9 cellular contexts compared by ENCODE assay signal in the genomic region with DNA sequence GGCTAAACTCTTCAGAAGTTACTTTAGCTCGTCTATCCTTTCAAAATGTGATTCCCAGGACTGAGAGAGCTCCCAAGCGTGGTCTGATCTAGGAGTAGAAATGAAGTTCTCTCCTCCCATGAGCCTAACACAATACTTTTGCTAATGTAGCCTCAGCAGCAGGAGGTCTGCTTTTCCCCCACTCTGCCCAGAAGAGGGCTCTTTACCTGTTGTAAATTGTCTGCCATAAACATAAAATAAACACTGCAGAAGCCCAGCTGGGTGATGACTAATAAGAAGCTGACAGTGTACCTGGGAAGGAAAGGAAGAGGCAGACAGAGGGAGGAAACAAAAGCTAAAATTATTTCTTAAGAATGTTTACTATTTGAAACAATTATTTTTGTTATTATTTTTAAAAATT. TPM values are rescaled to one million over a fixed set of nuclear protein-coding genes. Genes with fewer than 3 reads are reported as not detected.
DNase-seq lines count a peak whose midpoint lies in the region; ATAC-seq, FAIRE-seq and TF ChIP-seq lines count a peak whose summit lies in the region.
"Had no signal": no experiment of that assay in that cellular context is flagged by ENCODE, and none has a peak within 500 bp of the region (broad histone marks: within the 10 kb centered on the region; RNA-seq: fewer than 3 reads in every experiment).

No MANE protein-coding gene starts in this region.

- H3K27ac ChIP-seq in keratinocyte (ENCODE audit: control insufficient read depth, insufficient read depth, low read length), result no peak overlapping the region

- H3K36me3 ChIP-seq in keratinocyte (ENCODE audit: control insufficient read depth in 2 of 2, extremely low read depth in 1 of 2, insufficient read depth in 2 of 2, low read length in 2 of 2), result no peaks in the 10 kb centered on the region

- no peaks in the 10 kb centered on the region for H4K20me1 ChIP-seq in keratinocyte (ENCODE audit: control insufficient read depth, extremely low read depth, insufficient read depth, low read length)

- H3K4me1 ChIP-seq in keratinocyte (ENCODE audit: control insufficient read depth, extremely low read depth, insufficient read depth, low read length), result no peaks in the 10 kb centered on the region

- H3K9me3 ChIP-seq in keratinocyte (ENCODE audit: control insufficient read depth, low read depth, low read length), result no peaks in the 10 kb centered on the region

- FAIRE-seq in keratinocyte (lab: Jason Lieb, UNC), result peak; percentile 43

- no peaks in the 10 kb centered on the region for H3K27me3 ChIP-seq in keratinocyte (ENCODE audit: control insufficient read depth, extremely low read depth, insufficient read depth, low read length)

- no peak overlapping the region for H3K9ac ChIP-seq in keratinocyte (ENCODE audit: control insufficient read depth, extremely low read depth, insufficient read depth, low read length)

- DNase-seq in GM10266 (ENCODE audit: extremely low spot score) (no peak), NCI-H345 (lab: John Stamatoyannopoulos, UW) (peak; percentile 71), keratinocyte (ENCODE audit: low read depth, low spot score) (no peak), pons (ENCODE audit: low spot score) (no peak), NCI-H82 (lab: John Stamatoyannopoulos, UW) (no peak)
- DNase-seq: stimulated activated CD4-positive, alpha-beta T cell treated with anti-CD3 and anti-CD28 coated beads, Interleukin-12 subunit alpha, Interleukin-12 subunit beta, amount 100 ng/mL, for 4 hours had no signal

- no peak overlapping the region for H3K4me3 ChIP-seq in keratinocyte (ENCODE audit: control insufficient read depth in 2 of 3, extremely low read depth in 1 of 3, insufficient read depth in 2 of 3, low read depth in 1 of 3, low read length in 3 of 3)

- ATAC-seq in GM21390 (IDR thresholded peaks at IDR 0.05; ENCODE audit: unreplicated experiment), result peak; percentile 64
- no peak for ATAC-seq in HG03045 (IDR thresholded peaks at IDR 0.05; ENCODE audit: unreplicated experiment)
- ATAC-seq: activated T-helper 17 cell treated with anti-CD3 and anti-CD28 coated beads, Interleukin-2, amount 50 U/mL, for 72 hours had no signal

- H3K9me1 ChIP-seq in keratinocyte (ENCODE audit: control insufficient read depth, extremely low read depth, insufficient read depth, low read length), result no peaks in the 10 kb centered on the region

- no peak overlapping the region for H3K4me2 ChIP-seq in keratinocyte (ENCODE audit: control insufficient read depth, extremely low read depth, insufficient read depth, low read depth, low read length)

- TF ChIP-seq CTCF in GM10266 (IDR thresholded peaks at IDR 0.05; ENCODE audit: control insufficient read depth, insufficient read depth, low read depth, missing control alignments) (peak; percentile 36), keratinocyte (optimal IDR thresholded peaks at IDR 0.05 in 1 of 3, IDR thresholded peaks at IDR 0.05 in 1 of 3, conservative IDR thresholded peaks at IDR 0.05 in 1 of 3; ENCODE audit: extremely low read depth in 1 of 3, insufficient read depth in 2 of 3, low read length in 3 of 3) (peak in 2 of 3 experiments; percentile 32 to 52)

- dilution Hi-C loops in keratinocyte (cut with MboI; ENCODE audit: extremely low pct_ligation_motif_present, low sequenced_read_pairs), result no loop called here

- no peak overlapping the region for H2AFZ ChIP-seq in keratinocyte (ENCODE audit: control insufficient read depth, low read length)

- no peaks in the 10 kb centered on the region for H3K79me2 ChIP-seq in keratinocyte (ENCODE audit: control insufficient read depth, insufficient read depth, low read length)

RNA-seq across cellular contexts. Expression of a gene that starts 15.4 kb away (rescaled TPM):
- polyA plus RNA-seq in keratinocyte, result not detected in 3 replicates
- not detected for polyA plus RNA-seq in keratinocyte (2011; ENCODE audit: low read depth)
- polyA plus RNA-seq in keratinocyte (2011; cell fraction: cytosol; rRNA removed), result not detected in 2 replicates
- polyA plus RNA-seq in keratinocyte (2011; cell fraction: nucleus; rRNA removed), result not detected in 2 replicates
- 0.13 TPM in 1 of 2 replicates, not detected in the other for polyA plus RNA-seq in keratinocyte (2012; ENCODE audit: low replicate concordance)
- not detected in 3 replicates for polyA minus RNA-seq in keratinocyte
- polyA minus RNA-seq in keratinocyte (2011; cell fraction: cytosol; rRNA and poly(A)+ RNA removed), result not detected
- polyA minus RNA-seq in keratinocyte (2011; cell fraction: nucleus; rRNA and poly(A)+ RNA removed), result not detected in 2 replicates

RNA-seq across cellular contexts. Expression of a gene that starts 35.2 kb away (rescaled TPM):
- polyA plus RNA-seq in keratinocyte, result 98.5 to 167 TPM (median 117 TPM) in 3 replicates
- 64.8 TPM for polyA plus RNA-seq in keratinocyte (2011; ENCODE audit: low read depth)
- polyA plus RNA-seq in keratinocyte (2011; cell fraction: cytosol; rRNA removed), result 149 and 152 TPM in 2 replicates
- polyA plus RNA-seq in keratinocyte (2011; cell fraction: nucleus; rRNA removed), result 196 and 231 TPM in 2 replicates
- polyA plus RNA-seq in keratinocyte (2012; ENCODE audit: low replicate concordance), result 125 and 194 TPM in 2 replicates
- 133 to 264 TPM (median 155 TPM) in 3 replicates for polyA minus RNA-seq in keratinocyte
- 148 TPM for polyA minus RNA-seq in keratinocyte (2011; cell fraction: cytosol; rRNA and poly(A)+ RNA removed)
- polyA minus RNA-seq in keratinocyte (2011; cell fraction: nucleus; rRNA and poly(A)+ RNA removed), result 103 and 169 TPM in 2 replicates

RNA-seq across cellular contexts. Expression of a gene that starts 59.2 kb away (rescaled TPM):
- not detected in 3 replicates for polyA plus RNA-seq in keratinocyte
- not detected for polyA plus RNA-seq in keratinocyte (2011; ENCODE audit: low read depth)
- polyA plus RNA-seq in keratinocyte (2011; cell fraction: cytosol; rRNA removed), result not detected in 2 replicates
- polyA plus RNA-seq in keratinocyte (2011; cell fraction: nucleus; rRNA removed), result not detected in 2 replicates
- polyA plus RNA-seq in keratinocyte (2012; ENCODE audit: low replicate concordance), result not detected in 2 replicates
- polyA minus RNA-seq in keratinocyte, result not detected in 3 replicates
- not detected for polyA minus RNA-seq in keratinocyte (2011; cell fraction: cytosol; rRNA and poly(A)+ RNA removed)
- not detected in 2 replicates for polyA minus RNA-seq in keratinocyte (2011; cell fraction: nucleus; rRNA and poly(A)+ RNA removed)
